Comparison of ENCODE assay signal across 1 cellular context in the genomic region with DNA sequence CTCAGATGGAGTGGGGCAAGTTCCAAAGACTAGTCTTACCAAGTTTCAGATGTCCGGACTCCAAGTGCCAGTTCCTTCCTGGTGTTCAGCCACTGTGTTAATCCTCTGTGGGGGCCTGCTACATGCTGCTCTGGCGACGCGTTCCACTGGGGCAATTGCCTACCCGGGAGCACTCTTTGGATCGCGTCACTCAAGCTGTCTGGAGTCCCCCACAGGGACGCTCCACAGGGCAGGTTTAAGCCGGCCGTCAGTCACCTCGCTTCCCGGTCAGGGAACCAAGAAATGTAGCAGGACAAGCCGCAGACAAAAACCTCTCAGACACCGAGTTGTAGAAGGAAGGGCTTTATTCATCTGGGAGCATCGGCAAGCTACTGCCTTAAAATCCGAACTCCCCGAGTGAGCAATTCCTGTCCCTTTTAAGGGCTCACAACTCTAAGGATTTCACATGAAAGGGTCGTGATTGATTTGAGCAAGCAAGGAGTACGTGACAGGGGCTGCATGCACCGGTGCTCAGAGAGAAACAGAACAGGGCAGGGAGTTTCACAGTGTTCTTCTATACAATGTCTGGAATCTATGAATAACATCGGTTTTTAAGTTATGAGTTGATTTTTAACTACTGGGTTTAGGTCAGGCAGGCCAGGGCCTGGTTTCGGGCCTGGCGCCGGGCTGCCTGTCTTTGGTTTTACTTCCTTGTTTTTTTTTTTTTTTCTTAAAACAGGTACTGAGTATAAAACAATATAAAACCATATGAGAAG.
TF ChIP-seq lines count a peak whose summit lies in the region.

No MANE protein-coding gene starts in this region.

TF ChIP-seq in GM12878, 131 proteins besides CTCF, POLR2A, EP300 and RAD21:
- TF ChIP-seq FOXM1 (IDR thresholded peaks at IDR 0.05; ENCODE audit: low read depth, low read length) (0 out of 2 replicates have a peak, but pooled peaks have one; percentile 52), CHD2 (IDR thresholded peaks at IDR 0.05; ENCODE audit: borderline replicate concordance, low read depth, low read length) (0 out of 2 replicates have a peak, but pooled peaks have one; percentile 21), ZBED1 (IDR thresholded peaks at IDR 0.05; ENCODE audit: borderline replicate concordance) (peak; percentile 87), IKZF1 (conservative IDR thresholded peaks at IDR 0.05) (peak; percentile 63), PAX5 (IDR thresholded peaks at IDR 0.05; ENCODE audit: borderline replicate concordance, low read depth, low read length) (peak; percentile 44; the same call in 1 of the 2 replicates), POLR2AphosphoS5 (IDR thresholded peaks at IDR 0.05; ENCODE audit: low read length) (0 out of 2 replicates have a peak, but pooled peaks have one; percentile 46), BHLHE40 (IDR thresholded peaks at IDR 0.05; ENCODE audit: borderline replicate concordance in 1 of 2, low read depth in 2 of 2, low read length in 1 of 2) (peak in 1 of 2 experiments; percentile 17; a peak in 1 of 4 replicates), RELA (IDR thresholded peaks at IDR 0.05; ENCODE audit: borderline replicate concordance, partially characterized antibody) (peak; percentile 10), NR2F1 (conservative IDR thresholded peaks at IDR 0.05) (peak; percentile 73; the same call in 1 of the 2 replicates), RUNX3 (IDR thresholded peaks at IDR 0.05; ENCODE audit: low read length) (peak; percentile 44; the same call in 1 of the 2 replicates), POU2F2 (IDR thresholded peaks at IDR 0.05; ENCODE audit: borderline replicate concordance, low read depth, low read length) (0 out of 3 replicates have a peak, but pooled peaks have one; percentile 13), SMAD5 (IDR thresholded peaks at IDR 0.05; ENCODE audit: low read depth) (peak; percentile 65; the same call in 1 of the 2 replicates), ATF7 (IDR thresholded peaks at IDR 0.05; ENCODE audit: low read depth) (0 out of 2 replicates have a peak, but pooled peaks have one; percentile 33), NFIC (IDR thresholded peaks at IDR 0.05; ENCODE audit: low read depth, low read length) (peak; percentile 56), IKZF2 (IDR thresholded peaks at IDR 0.05) (peak; percentile 56 to 83), MEF2B (IDR thresholded peaks at IDR 0.05; ENCODE audit: partially characterized antibody, poor library complexity, severe bottlenecking) (peak; percentile 54), ZNF384 (IDR thresholded peaks at IDR 0.05; ENCODE audit: borderline replicate concordance, low read depth, low read length) (peak; percentile 54; the same call in 1 of the 2 replicates), JUNB (IDR thresholded peaks at IDR 0.05) (peak; percentile 67), MEF2A (IDR thresholded peaks at IDR 0.05; ENCODE audit: insufficient read depth, low read depth, low read length) (peak; percentile 60; the same call in 1 of the 2 replicates), CBFB (IDR thresholded peaks at IDR 0.05; ENCODE audit: low read depth) (0 out of 2 replicates have a peak, but pooled peaks have one; percentile 33)
- TF ChIP-seq, protein P1, sequence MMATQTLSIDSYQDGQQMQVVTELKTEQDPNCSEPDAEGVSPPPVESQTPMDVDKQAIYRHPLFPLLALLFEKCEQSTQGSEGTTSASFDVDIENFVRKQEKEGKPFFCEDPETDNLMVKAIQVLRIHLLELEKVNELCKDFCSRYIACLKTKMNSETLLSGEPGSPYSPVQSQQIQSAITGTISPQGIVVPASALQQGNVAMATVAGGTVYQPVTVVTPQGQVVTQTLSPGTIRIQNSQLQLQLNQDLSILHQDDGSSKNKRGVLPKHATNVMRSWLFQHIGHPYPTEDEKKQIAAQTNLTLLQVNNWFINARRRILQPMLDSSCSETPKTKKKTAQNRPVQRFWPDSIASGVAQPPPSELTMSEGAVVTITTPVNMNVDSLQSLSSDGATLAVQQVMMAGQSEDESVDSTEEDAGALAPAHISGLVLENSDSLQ (IDR thresholded peaks at IDR 0.05), result peak; percentile 88
- TF ChIP-seq, protein P2, sequence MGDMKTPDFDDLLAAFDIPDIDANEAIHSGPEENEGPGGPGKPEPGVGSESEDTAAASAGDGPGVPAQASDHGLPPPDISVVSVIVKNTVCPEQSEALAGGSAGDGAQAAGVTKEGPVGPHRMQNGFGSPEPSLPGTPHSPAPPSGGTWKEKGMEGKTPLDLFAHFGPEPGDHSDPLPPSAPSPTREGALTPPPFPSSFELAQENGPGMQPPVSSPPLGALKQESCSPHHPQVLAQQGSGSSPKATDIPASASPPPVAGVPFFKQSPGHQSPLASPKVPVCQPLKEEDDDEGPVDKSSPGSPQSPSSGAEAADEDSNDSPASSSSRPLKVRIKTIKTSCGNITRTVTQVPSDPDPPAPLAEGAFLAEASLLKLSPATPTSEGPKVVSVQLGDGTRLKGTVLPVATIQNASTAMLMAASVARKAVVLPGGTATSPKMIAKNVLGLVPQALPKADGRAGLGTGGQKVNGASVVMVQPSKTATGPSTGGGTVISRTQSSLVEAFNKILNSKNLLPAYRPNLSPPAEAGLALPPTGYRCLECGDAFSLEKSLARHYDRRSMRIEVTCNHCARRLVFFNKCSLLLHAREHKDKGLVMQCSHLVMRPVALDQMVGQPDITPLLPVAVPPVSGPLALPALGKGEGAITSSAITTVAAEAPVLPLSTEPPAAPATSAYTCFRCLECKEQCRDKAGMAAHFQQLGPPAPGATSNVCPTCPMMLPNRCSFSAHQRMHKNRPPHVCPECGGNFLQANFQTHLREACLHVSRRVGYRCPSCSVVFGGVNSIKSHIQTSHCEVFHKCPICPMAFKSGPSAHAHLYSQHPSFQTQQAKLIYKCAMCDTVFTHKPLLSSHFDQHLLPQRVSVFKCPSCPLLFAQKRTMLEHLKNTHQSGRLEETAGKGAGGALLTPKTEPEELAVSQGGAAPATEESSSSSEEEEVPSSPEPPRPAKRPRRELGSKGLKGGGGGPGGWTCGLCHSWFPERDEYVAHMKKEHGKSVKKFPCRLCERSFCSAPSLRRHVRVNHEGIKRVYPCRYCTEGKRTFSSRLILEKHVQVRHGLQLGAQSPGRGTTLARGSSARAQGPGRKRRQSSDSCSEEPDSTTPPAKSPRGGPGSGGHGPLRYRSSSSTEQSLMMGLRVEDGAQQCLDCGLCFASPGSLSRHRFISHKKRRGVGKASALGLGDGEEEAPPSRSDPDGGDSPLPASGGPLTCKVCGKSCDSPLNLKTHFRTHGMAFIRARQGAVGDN (IDR thresholded peaks at IDR 0.05), result peak; percentile 49; the same call in 1 of the 2 replicates
- TF ChIP-seq, protein P3, sequence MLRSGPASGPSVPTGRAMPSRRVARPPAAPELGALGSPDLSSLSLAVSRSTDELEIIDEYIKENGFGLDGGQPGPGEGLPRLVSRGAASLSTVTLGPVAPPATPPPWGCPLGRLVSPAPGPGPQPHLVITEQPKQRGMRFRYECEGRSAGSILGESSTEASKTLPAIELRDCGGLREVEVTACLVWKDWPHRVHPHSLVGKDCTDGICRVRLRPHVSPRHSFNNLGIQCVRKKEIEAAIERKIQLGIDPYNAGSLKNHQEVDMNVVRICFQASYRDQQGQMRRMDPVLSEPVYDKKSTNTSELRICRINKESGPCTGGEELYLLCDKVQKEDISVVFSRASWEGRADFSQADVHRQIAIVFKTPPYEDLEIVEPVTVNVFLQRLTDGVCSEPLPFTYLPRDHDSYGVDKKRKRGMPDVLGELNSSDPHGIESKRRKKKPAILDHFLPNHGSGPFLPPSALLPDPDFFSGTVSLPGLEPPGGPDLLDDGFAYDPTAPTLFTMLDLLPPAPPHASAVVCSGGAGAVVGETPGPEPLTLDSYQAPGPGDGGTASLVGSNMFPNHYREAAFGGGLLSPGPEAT (IDR thresholded peaks at IDR 0.05; ENCODE audit: low read depth), result peak; percentile 74
- TF ChIP-seq, protein P4, sequence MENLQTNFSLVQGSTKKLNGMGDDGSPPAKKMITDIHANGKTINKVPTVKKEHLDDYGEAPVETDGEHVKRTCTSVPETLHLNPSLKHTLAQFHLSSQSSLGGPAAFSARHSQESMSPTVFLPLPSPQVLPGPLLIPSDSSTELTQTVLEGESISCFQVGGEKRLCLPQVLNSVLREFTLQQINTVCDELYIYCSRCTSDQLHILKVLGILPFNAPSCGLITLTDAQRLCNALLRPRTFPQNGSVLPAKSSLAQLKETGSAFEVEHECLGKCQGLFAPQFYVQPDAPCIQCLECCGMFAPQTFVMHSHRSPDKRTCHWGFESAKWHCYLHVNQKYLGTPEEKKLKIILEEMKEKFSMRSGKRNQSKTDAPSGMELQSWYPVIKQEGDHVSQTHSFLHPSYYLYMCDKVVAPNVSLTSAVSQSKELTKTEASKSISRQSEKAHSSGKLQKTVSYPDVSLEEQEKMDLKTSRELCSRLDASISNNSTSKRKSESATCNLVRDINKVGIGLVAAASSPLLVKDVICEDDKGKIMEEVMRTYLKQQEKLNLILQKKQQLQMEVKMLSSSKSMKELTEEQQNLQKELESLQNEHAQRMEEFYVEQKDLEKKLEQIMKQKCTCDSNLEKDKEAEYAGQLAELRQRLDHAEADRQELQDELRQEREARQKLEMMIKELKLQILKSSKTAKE (IDR thresholded peaks at IDR 0.05; ENCODE audit: low read depth, poor library complexity, severe bottlenecking), result peak; percentile 87
- TF ChIP-seq, protein P5, sequence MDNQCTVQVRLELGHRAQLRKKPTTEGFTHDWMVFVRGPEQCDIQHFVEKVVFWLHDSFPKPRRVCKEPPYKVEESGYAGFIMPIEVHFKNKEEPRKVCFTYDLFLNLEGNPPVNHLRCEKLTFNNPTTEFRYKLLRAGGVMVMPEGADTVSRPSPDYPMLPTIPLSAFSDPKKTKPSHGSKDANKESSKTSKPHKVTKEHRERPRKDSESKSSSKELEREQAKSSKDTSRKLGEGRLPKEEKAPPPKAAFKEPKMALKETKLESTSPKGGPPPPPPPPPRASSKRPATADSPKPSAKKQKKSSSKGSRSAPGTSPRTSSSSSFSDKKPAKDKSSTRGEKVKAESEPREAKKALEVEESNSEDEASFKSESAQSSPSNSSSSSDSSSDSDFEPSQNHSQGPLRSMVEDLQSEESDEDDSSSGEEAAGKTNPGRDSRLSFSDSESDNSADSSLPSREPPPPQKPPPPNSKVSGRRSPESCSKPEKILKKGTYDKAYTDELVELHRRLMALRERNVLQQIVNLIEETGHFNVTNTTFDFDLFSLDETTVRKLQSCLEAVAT (IDR thresholded peaks at IDR 0.05), result peak; percentile 91
- TF ChIP-seq, protein P6, sequence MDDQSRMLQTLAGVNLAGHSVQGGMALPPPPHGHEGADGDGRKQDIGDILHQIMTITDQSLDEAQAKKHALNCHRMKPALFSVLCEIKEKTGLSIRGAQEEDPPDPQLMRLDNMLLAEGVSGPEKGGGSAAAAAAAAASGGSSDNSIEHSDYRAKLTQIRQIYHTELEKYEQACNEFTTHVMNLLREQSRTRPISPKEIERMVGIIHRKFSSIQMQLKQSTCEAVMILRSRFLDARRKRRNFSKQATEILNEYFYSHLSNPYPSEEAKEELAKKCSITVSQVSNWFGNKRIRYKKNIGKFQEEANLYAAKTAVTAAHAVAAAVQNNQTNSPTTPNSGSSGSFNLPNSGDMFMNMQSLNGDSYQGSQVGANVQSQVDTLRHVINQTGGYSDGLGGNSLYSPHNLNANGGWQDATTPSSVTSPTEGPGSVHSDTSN (IDR thresholded peaks at IDR 0.05; ENCODE audit: insufficient replicate concordance, low read depth, low read length), result peak; percentile 63
- TF ChIP-seq, protein P7, sequence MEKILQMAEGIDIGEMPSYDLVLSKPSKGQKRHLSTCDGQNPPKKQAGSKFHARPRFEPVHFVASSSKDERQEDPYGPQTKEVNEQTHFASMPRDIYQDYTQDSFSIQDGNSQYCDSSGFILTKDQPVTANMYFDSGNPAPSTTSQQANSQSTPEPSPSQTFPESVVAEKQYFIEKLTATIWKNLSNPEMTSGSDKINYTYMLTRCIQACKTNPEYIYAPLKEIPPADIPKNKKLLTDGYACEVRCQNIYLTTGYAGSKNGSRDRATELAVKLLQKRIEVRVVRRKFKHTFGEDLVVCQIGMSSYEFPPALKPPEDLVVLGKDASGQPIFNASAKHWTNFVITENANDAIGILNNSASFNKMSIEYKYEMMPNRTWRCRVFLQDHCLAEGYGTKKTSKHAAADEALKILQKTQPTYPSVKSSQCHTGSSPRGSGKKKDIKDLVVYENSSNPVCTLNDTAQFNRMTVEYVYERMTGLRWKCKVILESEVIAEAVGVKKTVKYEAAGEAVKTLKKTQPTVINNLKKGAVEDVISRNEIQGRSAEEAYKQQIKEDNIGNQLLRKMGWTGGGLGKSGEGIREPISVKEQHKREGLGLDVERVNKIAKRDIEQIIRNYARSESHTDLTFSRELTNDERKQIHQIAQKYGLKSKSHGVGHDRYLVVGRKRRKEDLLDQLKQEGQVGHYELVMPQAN (conservative IDR thresholded peaks at IDR 0.05), result peak; percentile 76
